In genomic region chr17:82930924-82931695, GRCh38 we compare ENCODE assay signal across 16 cellular contexts.
A peak's percentile ranks its signal among the peaks of the same experiment; 100 is the strongest.
DNase-seq lines count a peak whose midpoint lies in the region; ATAC-seq, FAIRE-seq and TF ChIP-seq lines count a peak whose summit lies in the region.
"Had no signal": no experiment of that assay in that cellular context is flagged by ENCODE, and none has a peak within 500 bp of the region (broad histone marks: within the 10 kb centered on the region; RNA-seq: fewer than 3 reads in every experiment).

No MANE protein-coding gene starts in this region.

- no peaks in the 10 kb centered on the region for H3K9me3 ChIP-seq in upper lobe of right lung
- H3K9me3 ChIP-seq: neutrophil, SJSA1 had no signal

- no peak overlapping the region for H3K27ac Mint-ChIP-seq in activated naive CD4-positive, alpha-beta T cell treated with anti-CD3 and anti-CD28 coated beads, Interleukin-2, amount 10 ng/mL, durations not matched to agents 7 days and 5 days
- H3K27ac Mint-ChIP-seq in nephron progenitor cell: peak overlapping the region; percentile 97
- H3K27ac Mint-ChIP-seq: memory B cell had no signal

- ATAC-seq in upper lobe of right lung: no peak

- H3K4me1 ChIP-seq in upper lobe of right lung: no peaks in the 10 kb centered on the region

- CTCF ChIA-PET in activated naive CD4-positive, alpha-beta T cell treated with anti-CD3 and anti-CD28 coated beads, Interleukin-2, amount 10 ng/mL, durations not matched to agents 7 days and 5 days (lab: Charles Lee): no interaction called here

- H3K36me3 ChIP-seq in upper lobe of right lung: peaks cover 78% of the 10 kb centered on the region

- H3K27me3 ChIP-seq in upper lobe of right lung: no peaks in the 10 kb centered on the region
- H3K27me3 ChIP-seq: neutrophil, SJSA1 had no signal

- no peak for TF ChIP-seq CTCF in nephron progenitor cell (IDR thresholded peaks at IDR 0.05)
- TF ChIP-seq CTCF in upper lobe of right lung (IDR thresholded peaks at IDR 0.05): no peak
- no peak for TF ChIP-seq CTCF in D721Med (IDR thresholded peaks at IDR 0.05; ENCODE audit: insufficient read depth, missing control alignments)

- no peaks in the 10 kb centered on the region for H3K4me1 Mint-ChIP-seq in activated naive CD4-positive, alpha-beta T cell treated with anti-CD3 and anti-CD28 coated beads, Interleukin-2, amount 10 ng/mL, durations not matched to agents 7 days and 5 days
- H3K4me1 Mint-ChIP-seq in nephron progenitor cell: peaks cover 28% of the 10 kb centered on the region
- H3K4me1 Mint-ChIP-seq: memory B cell had no signal

- no peak overlapping the region for H3K4me3 Mint-ChIP-seq in activated naive CD4-positive, alpha-beta T cell treated with anti-CD3 and anti-CD28 coated beads, Interleukin-2, amount 10 ng/mL, durations not matched to agents 7 days and 5 days
- H3K4me3 Mint-ChIP-seq in nephron progenitor cell: no peak overlapping the region
- H3K4me3 Mint-ChIP-seq: memory B cell had no signal

- no peak overlapping the region for H3K4me3 ChIP-seq in upper lobe of right lung
- H3K4me3 ChIP-seq: SJSA1 had no signal

- FAIRE-seq in D721Med (lab: Jason Lieb, UNC): no peak
- FAIRE-seq: GM12891 had no signal

- H3K9me3 Mint-ChIP-seq in activated naive CD4-positive, alpha-beta T cell treated with anti-CD3 and anti-CD28 coated beads, Interleukin-2, amount 10 ng/mL, durations not matched to agents 7 days and 5 days: no peaks in the 10 kb centered on the region
- H3K9me3 Mint-ChIP-seq in nephron progenitor cell: no peaks in the 10 kb centered on the region
- H3K9me3 Mint-ChIP-seq: memory B cell had no signal

- peak; percentile 5 for DNase-seq in activated naive CD4-positive, alpha-beta T cell treated with anti-CD3 and anti-CD28 coated beads, Interleukin-2, amount 10 ng/mL, durations not matched to agents 7 days and 5 days
- no peak for DNase-seq in activated naive CD4-positive, alpha-beta T cell treated with Interleukin-2 at 50 U/mL for 16 hours
- DNase-seq in nephron progenitor cell: no peak
- DNase-seq in upper lobe of right lung: peak; percentile 61
- DNase-seq in D721Med (ENCODE audit: insufficient read length, low spot score): no peak
- no peak for DNase-seq in NCI-H446 (lab: John Stamatoyannopoulos, UW)
- DNase-seq in NCI-H82 treated with DMSO at 0.1 percent for 48 hours (lab: John Stamatoyannopoulos, UW; ENCODE audit: unreplicated experiment): no peak
- DNase-seq: effector CD4-positive, alpha-beta T cell; KBM-7; NCI-H1092 treated with DMSO at 0.1 percent for 48 hours; NCI-H2171 treated with DMSO at 0.1 percent for 48 hours had no signal

- H3K27me3 Mint-ChIP-seq in activated naive CD4-positive, alpha-beta T cell treated with anti-CD3 and anti-CD28 coated beads, Interleukin-2, amount 10 ng/mL, durations not matched to agents 7 days and 5 days: no peaks in the 10 kb centered on the region
- H3K27me3 Mint-ChIP-seq in nephron progenitor cell (ENCODE audit: low read depth, poor library complexity): peaks cover 5% of the 10 kb centered on the region
- H3K27me3 Mint-ChIP-seq: memory B cell had no signal

- H3K36me3 Mint-ChIP-seq in activated naive CD4-positive, alpha-beta T cell treated with anti-CD3 and anti-CD28 coated beads, Interleukin-2, amount 10 ng/mL, durations not matched to agents 7 days and 5 days: peaks cover 57% of the 10 kb centered on the region
- H3K36me3 Mint-ChIP-seq in nephron progenitor cell (ENCODE audit: low read depth): peaks cover 73% of the 10 kb centered on the region

- H3K27ac ChIP-seq in cingulate gyrus (ENCODE audit: low read depth, low read length): peak overlapping the region; percentile 32
- H3K27ac ChIP-seq in upper lobe of right lung: no peak overlapping the region
- H3K27ac ChIP-seq: neutrophil, SJSA1 had no signal

- intact Hi-C loops in upper lobe of right lung (cut with DNase I): no loop called here

Comparison
In these comparisons a context has a peak if more than half of its experiments do, and no peak if none do; other contexts are left out.
1. DNase-seq: peak in activated naive CD4-positive, alpha-beta T cell treated with anti-CD3 and anti-CD28 coated beads, Interleukin-2, amount 10 ng/mL, durations not matched to agents 7 days and 5 days (single experiment) and upper lobe of right lung (single experiment); none in activated naive CD4-positive, alpha-beta T cell treated with Interleukin-2 at 50 U/mL for 16 hours (single experiment), nephron progenitor cell (single experiment), D721Med (single experiment), NCI-H446 (0 of 2) and NCI-H82 treated with DMSO at 0.1 percent for 48 hours (single experiment).